Comparison of ENCODE assay signal across 10 cellular contexts in genomic region chr1:59730302-59730701, GRCh38.
DNase-seq lines count a peak whose midpoint lies in the region; ATAC-seq and TF ChIP-seq lines count a peak whose summit lies in the region.
"Had no signal": no experiment of that assay in that cellular context is flagged by ENCODE, and none has a peak within 500 bp of the region (broad histone marks: within the 10 kb centered on the region; RNA-seq: fewer than 3 reads in every experiment).

No MANE protein-coding gene starts in this region.

- no peaks in the 10 kb centered on the region for H3K27me3 Mint-ChIP-seq in brain

- ATAC-seq in GM18517 (IDR thresholded peaks at IDR 0.05; ENCODE audit: unreplicated experiment) = no peak
- no peak for ATAC-seq in HG03159 (IDR thresholded peaks at IDR 0.05; ENCODE audit: unreplicated experiment)

- peaks cover 49% of the 10 kb centered on the region for H3K4me1 Mint-ChIP-seq in brain

- H3K27me3 ChIP-seq in left ventricle myocardium inferior (ENCODE audit: low read depth) = no peaks in the 10 kb centered on the region
- H3K27me3 ChIP-seq in WERI-Rb-1 (ENCODE audit: insufficient read depth, low read depth, severe bottlenecking) = no peaks in the 10 kb centered on the region

- H3K36me3 ChIP-seq in left ventricle myocardium inferior (no peaks in the 10 kb centered on the region), WERI-Rb-1 (no peaks in the 10 kb centered on the region)

- H3K9me3 ChIP-seq in left ventricle myocardium inferior (replicated peaks) (no peaks in the 10 kb centered on the region), WERI-Rb-1 (ENCODE audit: severe bottlenecking) (no peaks in the 10 kb centered on the region)

- H3K4me1 ChIP-seq in left ventricle myocardium inferior = peaks cover 33% of the 10 kb centered on the region

- no peak overlapping the region for H3K4me3 Mint-ChIP-seq in brain

- H3K9me3 Mint-ChIP-seq in brain = peaks cover 0 to 3% (median under 1%) of the 10 kb centered on the region in 5 experiments

- TF ChIP-seq CTCF in brain (conservative IDR thresholded peaks at IDR 0.05) (no peak), left ventricle myocardium inferior (IDR thresholded peaks at IDR 0.05; ENCODE audit: borderline replicate concordance) (no peak), WERI-Rb-1 (IDR thresholded peaks at IDR 0.05; ENCODE audit: low read depth, low read length) (no peak)

- H3K4me3 ChIP-seq in left ventricle myocardium inferior (peak overlapping the region; percentile 23), skeletal muscle cell (ENCODE audit: low read depth, low read length) (no peak overlapping the region), WERI-Rb-1 (ENCODE audit: low read depth, low read length) (no peak overlapping the region)

- DNase-seq in GM04504 (ENCODE audit: low read depth) = peak; percentile 63
- no peak for DNase-seq in left ventricle myocardium inferior
- peak; percentile 80 for DNase-seq in skeletal muscle cell (ENCODE audit: low read depth)
- DNase-seq in NCI-H2081 treated with DMSO at 0.1 percent for 48 hours (lab: John Stamatoyannopoulos, UW) = no peak
- no peak for DNase-seq in WERI-Rb-1
- DNase-seq: DMS 273 treated with DMSO at 0.1 percent for 48 hours, T-helper 2 cell had no signal

- peak overlapping the region in 4 of 5 experiments; percentile 27 to 98 (median 65) for H3K27ac Mint-ChIP-seq in brain

- H3K36me3 Mint-ChIP-seq in brain = peaks cover 1% of the 10 kb centered on the region

- intact Hi-C loops in left ventricle myocardium inferior (cut with micrococcal nuclease) = no loop called here

- H3K27ac ChIP-seq in left ventricle myocardium inferior (replicated peaks) = peak overlapping the region; percentile 84
- no peak overlapping the region for H3K27ac ChIP-seq in WERI-Rb-1

Comparison
In these comparisons a context has a peak if more than half of its experiments do, and no peak if none do; other contexts are left out.
1. DNase-seq: peak in GM04504 (single experiment) and skeletal muscle cell (single experiment); none in left ventricle myocardium inferior (single experiment), NCI-H2081 treated with DMSO at 0.1 percent for 48 hours (single experiment) and WERI-Rb-1 (single experiment).